Comparison of ENCODE assay signal across 25 cellular contexts in the genomic region with DNA sequence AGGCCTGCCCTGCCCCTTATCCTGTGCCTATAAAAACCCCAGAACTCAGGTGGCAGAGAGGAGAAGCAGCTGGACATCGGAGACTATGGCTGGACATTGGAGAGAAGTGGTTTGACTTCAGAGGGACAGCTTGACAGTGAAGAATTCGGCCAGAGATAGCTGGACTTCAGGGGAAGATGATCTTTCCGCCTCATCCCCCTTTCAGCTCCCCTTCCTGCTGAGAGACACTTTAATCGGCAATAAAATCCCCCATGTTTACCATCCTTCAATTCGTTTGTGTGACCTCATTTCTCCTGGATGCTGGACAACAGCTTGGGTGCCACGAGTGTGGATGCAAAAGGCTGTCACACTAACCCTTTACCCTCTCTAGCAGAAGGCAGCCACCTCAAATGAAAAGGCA.
"Had no signal": no experiment of that assay in that cellular context is flagged by ENCODE, and none has a peak within 500 bp of the region (broad histone marks: within the 10 kb centered on the region; RNA-seq: fewer than 3 reads in every experiment).

No MANE protein-coding gene starts in this region.

- H3K4me1 Mint-ChIP-seq: activated naive CD4-positive, alpha-beta T cell treated with anti-CD3 and anti-CD28 coated beads, Interleukin-2, amount 50 U/mL, for 24 hours; activated T-helper 17 cell treated with anti-CD3 and anti-CD28 coated beads, Interleukin-2, amount 50 U/mL, for 72 hours had no signal

- H3K36me3 Mint-ChIP-seq: activated naive CD4-positive, alpha-beta T cell treated with anti-CD3 and anti-CD28 coated beads, Interleukin-2, amount 50 U/mL, for 24 hours; activated naive CD8-positive, alpha-beta T cell treated with anti-CD3 and anti-CD28 coated beads, Interleukin-2, amount 10 ng/mL, durations not matched to agents 7 days and 5 days had no signal

- H3K27ac ChIP-seq: ascending aorta, Peyer's patch had no signal

- DNase-seq: activated CD4-positive, alpha-beta T cell treated with anti-CD3 and anti-CD28 coated beads, Interleukin-2, amount 10 ng/mL, durations not matched to agents 24 days and 14 days; activated CD4-positive, alpha-beta T cell treated with anti-CD3 and anti-CD28 coated beads, Interleukin-2, amount 50 U/mL, for 4 hours; activated CD8-positive, alpha-beta T cell treated with anti-CD3 and anti-CD28 coated beads for 36 hours; activated effector memory CD4-positive, alpha-beta T cell treated with anti-CD3 and anti-CD28 coated beads, Interleukin-2, amount 50 U/mL, for 16 hours; activated naive CD4-positive, alpha-beta T cell; activated naive CD8-positive, alpha-beta T cell treated with anti-CD3 and anti-CD28 coated beads, Interleukin-2, amount 10 ng/mL, durations not matched to agents 7 days and 5 days; activated T-cell treated with anti-CD3 and anti-CD28 coated beads, Interleukin-2, amount 50 U/mL, for 1 hour; activated T-cell treated with anti-CD3 and anti-CD28 coated beads, Interleukin-2, amount 50 U/mL, for 72 hours; amygdala; NCI-H1105; NCI-H1417 treated with DMSO at 0.1 percent for 48 hours; NCI-H187 treated with DMSO at 0.1 percent for 48 hours; NCI-H2081; NCI-H345; NCI-H524 treated with DMSO at 0.1 percent for 48 hours; PC-3; Peyer's patch; RPMI8226; SHP77 treated with DMSO at 0.1 percent for 48 hours had no signal

- H3K9me3 ChIP-seq: ascending aorta, breast epithelium, Peyer's patch had no signal

- H3K27me3 ChIP-seq: ascending aorta, breast epithelium, Peyer's patch had no signal

- H3K9me3 Mint-ChIP-seq: activated CD4-positive, alpha-beta T cell treated with anti-CD3 and anti-CD28 coated beads, Interleukin-2, amount 10 ng/mL, durations not matched to agents 24 days and 14 days; activated CD8-positive, alpha-beta T cell treated with anti-CD3 and anti-CD28 coated beads for 36 hours; activated naive CD4-positive, alpha-beta T cell treated with anti-CD3 and anti-CD28 coated beads, Interleukin-2, amount 50 U/mL, for 24 hours; activated naive CD8-positive, alpha-beta T cell treated with anti-CD3 and anti-CD28 coated beads, Interleukin-2, amount 10 ng/mL, durations not matched to agents 7 days and 5 days; activated T-cell treated with anti-CD3 and anti-CD28 coated beads, Interleukin-2, amount 50 U/mL, for 72 hours; activated T-helper 17 cell treated with anti-CD3 and anti-CD28 coated beads, Interleukin-2, amount 50 U/mL, for 72 hours; T-helper 1 cell treated with Interleukin-12 subunit alpha and Interleukin-12 subunit beta and Interleukin-4 antibody, amounts not matched to agents 30 μg/mL and 1 μg/mL, for 36 hours; T-helper 2 cell treated with Interferon-gamma antibody and Interleukin-4, amounts not matched to agents 5 μg/mL and 100 μg/mL, for 36 hours had no signal

- H3K36me3 ChIP-seq: ascending aorta, breast epithelium, Peyer's patch had no signal

- H3K27ac Mint-ChIP-seq: activated CD4-positive, alpha-beta T cell treated with anti-CD3 and anti-CD28 coated beads, Interleukin-2, amount 10 ng/mL, durations not matched to agents 24 days and 14 days; activated CD8-positive, alpha-beta T cell treated with anti-CD3 and anti-CD28 coated beads for 36 hours; activated naive CD4-positive, alpha-beta T cell treated with anti-CD3 and anti-CD28 coated beads, Interleukin-2, amount 50 U/mL, for 24 hours; activated naive CD8-positive, alpha-beta T cell treated with anti-CD3 and anti-CD28 coated beads, Interleukin-2, amount 10 ng/mL, durations not matched to agents 7 days and 5 days; activated T-cell treated with anti-CD3 and anti-CD28 coated beads, Interleukin-2, amount 50 U/mL, for 72 hours; activated T-helper 17 cell treated with anti-CD3 and anti-CD28 coated beads, Interleukin-2, amount 50 U/mL, for 72 hours; T-helper 1 cell treated with Interleukin-12 subunit alpha and Interleukin-12 subunit beta and Interleukin-4 antibody, amounts not matched to agents 30 μg/mL and 1 μg/mL, for 36 hours; T-helper 2 cell treated with Interferon-gamma antibody and Interleukin-4, amounts not matched to agents 5 μg/mL and 100 μg/mL, for 36 hours had no signal

- H3K4me3 ChIP-seq: ascending aorta, breast epithelium, Peyer's patch had no signal

- H3K4me1 ChIP-seq: ascending aorta, breast epithelium, Peyer's patch had no signal

- ATAC-seq: activated CD8-positive, alpha-beta T cell treated with anti-CD3 and anti-CD28 coated beads for 36 hours; activated T-cell treated with anti-CD3 and anti-CD28 coated beads, Interleukin-2, amount 50 U/mL, for 72 hours; activated T-helper 17 cell treated with anti-CD3 and anti-CD28 coated beads, Interleukin-2, amount 50 U/mL, for 72 hours; PC-3 had no signal

- H3K4me3 Mint-ChIP-seq: activated CD4-positive, alpha-beta T cell treated with anti-CD3 and anti-CD28 coated beads, Interleukin-2, amount 10 ng/mL, durations not matched to agents 24 days and 14 days; activated CD8-positive, alpha-beta T cell treated with anti-CD3 and anti-CD28 coated beads for 36 hours; activated naive CD4-positive, alpha-beta T cell treated with anti-CD3 and anti-CD28 coated beads, Interleukin-2, amount 50 U/mL, for 24 hours; activated naive CD8-positive, alpha-beta T cell treated with anti-CD3 and anti-CD28 coated beads, Interleukin-2, amount 10 ng/mL, durations not matched to agents 7 days and 5 days; activated T-cell treated with anti-CD3 and anti-CD28 coated beads, Interleukin-2, amount 50 U/mL, for 72 hours; activated T-helper 17 cell treated with anti-CD3 and anti-CD28 coated beads, Interleukin-2, amount 50 U/mL, for 72 hours; T-helper 1 cell treated with Interleukin-12 subunit alpha and Interleukin-12 subunit beta and Interleukin-4 antibody, amounts not matched to agents 30 μg/mL and 1 μg/mL, for 36 hours; T-helper 2 cell treated with Interferon-gamma antibody and Interleukin-4, amounts not matched to agents 5 μg/mL and 100 μg/mL, for 36 hours had no signal

- H3K27me3 Mint-ChIP-seq: activated CD4-positive, alpha-beta T cell treated with anti-CD3 and anti-CD28 coated beads, Interleukin-2, amount 10 ng/mL, durations not matched to agents 24 days and 14 days; activated CD8-positive, alpha-beta T cell treated with anti-CD3 and anti-CD28 coated beads for 36 hours; activated naive CD4-positive, alpha-beta T cell treated with anti-CD3 and anti-CD28 coated beads, Interleukin-2, amount 50 U/mL, for 24 hours; activated T-helper 17 cell treated with anti-CD3 and anti-CD28 coated beads, Interleukin-2, amount 50 U/mL, for 72 hours had no signal
